Comparison of ENCODE assay signal across 9 cellular contexts in genomic region chr15:56984681-56985515, GRCh38.
DNase-seq lines count a peak whose midpoint lies in the region; ATAC-seq lines count a peak whose summit lies in the region.
"Had no signal": no experiment of that assay in that cellular context is flagged by ENCODE, and none has a peak within 500 bp of the region (broad histone marks: within the 10 kb centered on the region; RNA-seq: fewer than 3 reads in every experiment).

No MANE protein-coding gene starts in this region.

- H3K36me3 Mint-ChIP-seq in memory B cell: no peaks in the 10 kb centered on the region

- H3K4me3 Mint-ChIP-seq in memory B cell: no peak overlapping the region

- no peaks in the 10 kb centered on the region for H3K27me3 ChIP-seq in adipocyte (replicated peaks; ENCODE audit: control insufficient read depth, insufficient read depth, low read length)

- H3K4me3 ChIP-seq in adipocyte (ENCODE audit: low read length): peak overlapping the region; percentile 46

- H3K27me3 Mint-ChIP-seq in memory B cell: no peaks in the 10 kb centered on the region

- H3K9me3 ChIP-seq in adipocyte (ENCODE audit: control insufficient read depth, low read length): no peaks in the 10 kb centered on the region

- no peak for ATAC-seq in memory B cell (ENCODE audit: low read depth)
- ATAC-seq in GM18907 (IDR thresholded peaks at IDR 0.05; ENCODE audit: unreplicated experiment): no peak
- no peak for ATAC-seq in GM19328 (IDR thresholded peaks at IDR 0.05; ENCODE audit: unreplicated experiment)
- ATAC-seq in GM18867 (IDR thresholded peaks at IDR 0.05; ENCODE audit: unreplicated experiment): no peak

- H3K36me3 ChIP-seq in adipocyte (ENCODE audit: control insufficient read depth, insufficient read depth, low read length, severe bottlenecking): no peaks in the 10 kb centered on the region

- no peaks in the 10 kb centered on the region for H3K9me3 Mint-ChIP-seq in memory B cell

- peak overlapping the region; percentile 8 for H3K9ac ChIP-seq in adipocyte (ENCODE audit: low read length)

- peaks cover 32% of the 10 kb centered on the region for H3K4me1 Mint-ChIP-seq in memory B cell

- DNase-seq in Ammon's horn (ENCODE audit: low spot score) (peak; percentile 24), HT1080 (ENCODE audit: low read depth) (peak; percentile 32), adipocyte (ENCODE audit: low read depth) (peak; percentile 43), memory B cell (ENCODE audit: low spot score in 2 of 2) (no peak)
- no peak for DNase-seq in activated effector memory CD4-positive, alpha-beta T cell treated with anti-CD3 and anti-CD28 coated beads, Interleukin-2, amount 50 U/mL, for 16 hours
- DNase-seq: GDM1 had no signal

- H3K27ac Mint-ChIP-seq in memory B cell: peak overlapping the region; percentile 11

- H3K4me1 ChIP-seq in adipocyte (ENCODE audit: control insufficient read depth, insufficient read depth, low read length): peaks cover 40% of the 10 kb centered on the region

Comparison
In these comparisons a context has a peak if more than half of its experiments do, and no peak if none do; other contexts are left out.
1. DNase-seq: peak in Ammon's horn (single experiment), HT1080 (single experiment) and adipocyte (single experiment); none in memory B cell (0 of 2) and activated effector memory CD4-positive, alpha-beta T cell treated with anti-CD3 and anti-CD28 coated beads, Interleukin-2, amount 50 U/mL, for 16 hours (single experiment).